Comparison of ENCODE assay signal across 1 cellular context in genomic region chr15:74793135-74794028, GRCh38.
A peak's percentile ranks its signal among the peaks of the same experiment; 100 is the strongest.
TF ChIP-seq lines count a peak whose summit lies in the region.

No MANE protein-coding gene starts in this region.

TF ChIP-seq in GM12878, 131 proteins besides CTCF, POLR2A, EP300 and RAD21 (continued from another document and continues in another):
- TF ChIP-seq TAF1 (IDR thresholded peaks at IDR 0.05; ENCODE audit: borderline replicate concordance, low read depth, low read length): no peak
- TF ChIP-seq SPI1 (IDR thresholded peaks at IDR 0.05; ENCODE audit: borderline replicate concordance, insufficient read depth, low read depth, low read length): no peak
- TF ChIP-seq IRF3 (IDR thresholded peaks at IDR 0.05): no peak
- TF ChIP-seq MEF2A (IDR thresholded peaks at IDR 0.05; ENCODE audit: insufficient read depth, low read depth, low read length): no peak
- TF ChIP-seq SMC3 (IDR thresholded peaks at IDR 0.05; ENCODE audit: borderline replicate concordance, low read length): peak; percentile 75; the same call in 1 of the 2 replicates
- TF ChIP-seq ZBTB40 (IDR thresholded peaks at IDR 0.05; ENCODE audit: borderline replicate concordance): no peak
- TF ChIP-seq POLR2AphosphoS5 (IDR thresholded peaks at IDR 0.05; ENCODE audit: low read length): no peak; the same call in 1 of the 2 replicates
- no peak for TF ChIP-seq HDAC6 (IDR thresholded peaks at IDR 0.05; ENCODE audit: unreplicated experiment)
- TF ChIP-seq CBFB (IDR thresholded peaks at IDR 0.05; ENCODE audit: low read depth): no peak
- TF ChIP-seq ZNF592 (IDR thresholded peaks at IDR 0.05): no peak
- TF ChIP-seq ZNF207 (IDR thresholded peaks at IDR 0.05; ENCODE audit: borderline replicate concordance): no peak
- no peak for TF ChIP-seq NR2C1 (IDR thresholded peaks at IDR 0.05)
- TF ChIP-seq SUPT20H (IDR thresholded peaks at IDR 0.05; ENCODE audit: borderline replicate concordance, control insufficient read depth, low read depth, low read length): no peak
- TF ChIP-seq TCF12 (IDR thresholded peaks at IDR 0.05; ENCODE audit: low read depth, low read length): 0 out of 2 replicates have a peak, but pooled peaks have one; percentile 28
- TF ChIP-seq MXI1 (IDR thresholded peaks at IDR 0.05; ENCODE audit: low read depth, low read length): peak; percentile 73; the same call in 1 of the 2 replicates
- no peak for TF ChIP-seq PRDM15 (CRISPR knock-in tag; IDR thresholded peaks at IDR 0.05)
- TF ChIP-seq JUNB (IDR thresholded peaks at IDR 0.05): no peak
- no peak for TF ChIP-seq ELK1 (IDR thresholded peaks at IDR 0.05; ENCODE audit: low read depth, low read length)
- TF ChIP-seq KLF5 (IDR thresholded peaks at IDR 0.05; ENCODE audit: partially characterized antibody): no peak
- TF ChIP-seq FOXM1 (IDR thresholded peaks at IDR 0.05; ENCODE audit: low read depth, low read length): no peak
- 0 out of 2 replicates have a peak, but pooled peaks have one; percentile 1 for TF ChIP-seq ZNF24 (IDR thresholded peaks at IDR 0.05)
- TF ChIP-seq CUX1 (IDR thresholded peaks at IDR 0.05; ENCODE audit: insufficient replicate concordance, low read depth, low read length): no peak
- no peak for TF ChIP-seq FOS (IDR thresholded peaks at IDR 0.05; ENCODE audit: borderline replicate concordance, extremely low read depth, insufficient read length)
- no peak; the same call in 1 of the 2 replicates for TF ChIP-seq MTA2 (IDR thresholded peaks at IDR 0.05; ENCODE audit: low read depth)
- 0 out of 2 replicates have a peak, but pooled peaks have one; percentile 49 for TF ChIP-seq YY1 (IDR thresholded peaks at IDR 0.05; ENCODE audit: low read depth, low read length)
- no peak for TF ChIP-seq CEBPZ (IDR thresholded peaks at IDR 0.05; ENCODE audit: low read depth, low read length)
- TF ChIP-seq BMI1 (IDR thresholded peaks at IDR 0.05; ENCODE audit: borderline replicate concordance): peak; percentile 47
- TF ChIP-seq SRF (IDR thresholded peaks at IDR 0.05; ENCODE audit: low read depth in 2 of 2, low read length in 2 of 2): no peak
- no peak for TF ChIP-seq SREBF2 (IDR thresholded peaks at IDR 0.05; ENCODE audit: low read length)
- peak; percentile 81; the same call in 1 of the 2 replicates for TF ChIP-seq SIN3A (IDR thresholded peaks at IDR 0.05; ENCODE audit: low read depth, low read length)
- no peak for TF ChIP-seq RUNX3 (IDR thresholded peaks at IDR 0.05; ENCODE audit: low read length)
- no peak for TF ChIP-seq PAX8 (IDR thresholded peaks at IDR 0.05)
- TF ChIP-seq ESRRA (IDR thresholded peaks at IDR 0.05; ENCODE audit: low read length): no peak
- TF ChIP-seq SREBF1 (IDR thresholded peaks at IDR 0.05; ENCODE audit: low read length): no peak
- TF ChIP-seq GABPA (IDR thresholded peaks at IDR 0.05; ENCODE audit: low read depth): no peak
- no peak for TF ChIP-seq NR2F1 (conservative IDR thresholded peaks at IDR 0.05)
- TF ChIP-seq MEF2B (IDR thresholded peaks at IDR 0.05; ENCODE audit: partially characterized antibody, poor library complexity, severe bottlenecking): no peak
